ENCODE assay signal across 38 cellular contexts in genomic region chr3:74060201-74060600, GRCh38.
"Had no signal": no experiment of that assay in that cellular context is flagged by ENCODE, and none has a peak within 500 bp of the region (broad histone marks: within the 10 kb centered on the region; RNA-seq: fewer than 3 reads in every experiment).

No MANE protein-coding gene starts in this region.

- H3K27ac ChIP-seq: adrenal gland, ascending aorta, body of pancreas, brain microvascular endothelial cell, breast epithelium, cardiac muscle cell had no signal

- H3K9me3 Mint-ChIP-seq: activated naive CD4-positive, alpha-beta T cell treated with anti-CD3 and anti-CD28 coated beads, Interleukin-2, amount 50 U/mL, for 24 hours had no signal

- H3K4me1 Mint-ChIP-seq: activated naive CD4-positive, alpha-beta T cell treated with anti-CD3 and anti-CD28 coated beads, Interleukin-2, amount 10 ng/mL, durations not matched to agents 7 days and 5 days; activated naive CD4-positive, alpha-beta T cell treated with anti-CD3 and anti-CD28 coated beads, Interleukin-2, amount 50 U/mL, for 24 hours; activated naive CD8-positive, alpha-beta T cell treated with anti-CD3 and anti-CD28 coated beads for 36 hours; activated naive CD8-positive, alpha-beta T cell treated with anti-CD3 and anti-CD28 coated beads, Interleukin-2, amount 10 ng/mL, durations not matched to agents 7 days and 5 days; activated naive CD8-positive, alpha-beta T cell treated with anti-CD3 and anti-CD28 coated beads, Interleukin-2, amount 50 U/mL, for 24 hours; activated T-helper 17 cell treated with anti-CD3 and anti-CD28 coated beads, Interleukin-2, amount 50 U/mL, for 72 hours; brain; central memory CD8-positive, alpha-beta T cell had no signal

- ATAC-seq: activated naive CD4-positive, alpha-beta T cell treated with anti-CD3 and anti-CD28 coated beads, Interleukin-2, amount 50 U/mL, for 72 hours; activated naive CD8-positive, alpha-beta T cell treated with anti-CD3 and anti-CD28 coated beads, Interleukin-2, amount 50 U/mL, for 24 hours; activated T-cell treated with anti-CD3 and anti-CD28 coated beads, Interleukin-2, amount 50 U/mL, for 4 hours; activated T-cell treated with anti-CD3 and anti-CD28 coated beads, Interleukin-2, amount 50 U/mL, for 72 hours; activated T-helper 17 cell treated with anti-CD3 and anti-CD28 coated beads, Interleukin-2, amount 50 U/mL, for 72 hours; body of pancreas had no signal

- H3K27ac Mint-ChIP-seq: activated naive CD4-positive, alpha-beta T cell treated with anti-CD3 and anti-CD28 coated beads for 36 hours; activated naive CD4-positive, alpha-beta T cell treated with anti-CD3 and anti-CD28 coated beads, Interleukin-2, amount 10 ng/mL, durations not matched to agents 7 days and 5 days; activated naive CD4-positive, alpha-beta T cell treated with anti-CD3 and anti-CD28 coated beads, Interleukin-2, amount 50 U/mL, for 24 hours; activated naive CD4-positive, alpha-beta T cell treated with anti-CD3 and anti-CD28 coated beads, Interleukin-2, amount 50 U/mL, for 72 hours; activated naive CD8-positive, alpha-beta T cell; activated naive CD8-positive, alpha-beta T cell treated with anti-CD3 and anti-CD28 coated beads for 36 hours; activated naive CD8-positive, alpha-beta T cell treated with anti-CD3 and anti-CD28 coated beads, Interleukin-2, amount 10 ng/mL, durations not matched to agents 7 days and 5 days; activated naive CD8-positive, alpha-beta T cell treated with anti-CD3 and anti-CD28 coated beads, Interleukin-2, amount 50 U/mL, for 24 hours; activated T-cell treated with anti-CD3 and anti-CD28 coated beads, Interleukin-2, amount 50 U/mL, for 24 hours; activated T-cell treated with anti-CD3 and anti-CD28 coated beads, Interleukin-2, amount 50 U/mL, for 72 hours; activated T-helper 1 cell treated with anti-CD3 and anti-CD28 coated beads, Interleukin-12 subunit alpha, Interleukin-12 subunit beta, Interleukin-2, Interleukin-4 antibody, amounts not matched to agents 30 ng/mL and 10 ng/mL and 1 ng/mL, durations not matched to agents 14 hours and 24 hours and 36 hours; activated T-helper 17 cell treated with anti-CD3 and anti-CD28 coated beads, Interleukin-2, amount 50 U/mL, for 72 hours; activated T-helper 2 cell treated with anti-CD3 and anti-CD28 coated beads, Interferon-gamma antibody, Interleukin-2, Interleukin-4, amounts not matched to agents 10 μg/mL and 5 μg/mL and 100 μg/mL, durations not matched to agents 14 hours and 24 hours and 36 hours had no signal

- H3K4me3 ChIP-seq: adrenal gland, ascending aorta, body of pancreas, breast epithelium, cardiac muscle cell had no signal

- H3K27me3 Mint-ChIP-seq: activated naive CD4-positive, alpha-beta T cell treated with anti-CD3 and anti-CD28 coated beads, Interleukin-2, amount 10 ng/mL, durations not matched to agents 7 days and 5 days; activated naive CD4-positive, alpha-beta T cell treated with anti-CD3 and anti-CD28 coated beads, Interleukin-2, amount 50 U/mL, for 24 hours; activated naive CD8-positive, alpha-beta T cell; activated naive CD8-positive, alpha-beta T cell treated with anti-CD3 and anti-CD28 coated beads for 36 hours; activated naive CD8-positive, alpha-beta T cell treated with anti-CD3 and anti-CD28 coated beads, Interleukin-2, amount 10 ng/mL, durations not matched to agents 7 days and 5 days; activated naive CD8-positive, alpha-beta T cell treated with anti-CD3 and anti-CD28 coated beads, Interleukin-2, amount 50 U/mL, for 24 hours; activated T-cell treated with anti-CD3 and anti-CD28 coated beads, Interleukin-2, amount 50 U/mL, for 24 hours; activated T-helper 17 cell treated with anti-CD3 and anti-CD28 coated beads, Interleukin-2, amount 50 U/mL, for 72 hours; brain; central memory CD8-positive, alpha-beta T cell had no signal

- H3K4me3 Mint-ChIP-seq: activated naive CD4-positive, alpha-beta T cell treated with anti-CD3 and anti-CD28 coated beads for 36 hours; activated naive CD4-positive, alpha-beta T cell treated with anti-CD3 and anti-CD28 coated beads, Interleukin-2, amount 10 ng/mL, durations not matched to agents 7 days and 5 days; activated naive CD4-positive, alpha-beta T cell treated with anti-CD3 and anti-CD28 coated beads, Interleukin-2, amount 50 U/mL, for 24 hours; activated naive CD8-positive, alpha-beta T cell; activated naive CD8-positive, alpha-beta T cell treated with anti-CD3 and anti-CD28 coated beads for 36 hours; activated naive CD8-positive, alpha-beta T cell treated with anti-CD3 and anti-CD28 coated beads, Interleukin-2, amount 10 ng/mL, durations not matched to agents 7 days and 5 days; activated naive CD8-positive, alpha-beta T cell treated with anti-CD3 and anti-CD28 coated beads, Interleukin-2, amount 50 U/mL, for 24 hours; activated T-cell treated with anti-CD3 and anti-CD28 coated beads, Interleukin-2, amount 50 U/mL, for 24 hours; activated T-cell treated with anti-CD3 and anti-CD28 coated beads, Interleukin-2, amount 50 U/mL, for 4 hours; activated T-cell treated with anti-CD3 and anti-CD28 coated beads, Interleukin-2, amount 50 U/mL, for 72 hours; activated T-helper 1 cell treated with anti-CD3 and anti-CD28 coated beads, Interleukin-12 subunit alpha, Interleukin-12 subunit beta, Interleukin-2, Interleukin-4 antibody, amounts not matched to agents 30 ng/mL and 10 ng/mL and 1 ng/mL, durations not matched to agents 14 hours and 24 hours and 36 hours; activated T-helper 17 cell treated with anti-CD3 and anti-CD28 coated beads, Interleukin-2, amount 50 U/mL, for 72 hours; brain; central memory CD8-positive, alpha-beta T cell had no signal

- H3K36me3 Mint-ChIP-seq: activated naive CD4-positive, alpha-beta T cell treated with anti-CD3 and anti-CD28 coated beads, Interleukin-2, amount 10 ng/mL, durations not matched to agents 7 days and 5 days; activated naive CD4-positive, alpha-beta T cell treated with anti-CD3 and anti-CD28 coated beads, Interleukin-2, amount 50 U/mL, for 24 hours; activated naive CD4-positive, alpha-beta T cell treated with anti-CD3 and anti-CD28 coated beads, Interleukin-2, amount 50 U/mL, for 72 hours; activated naive CD8-positive, alpha-beta T cell; activated naive CD8-positive, alpha-beta T cell treated with anti-CD3 and anti-CD28 coated beads for 36 hours; activated naive CD8-positive, alpha-beta T cell treated with anti-CD3 and anti-CD28 coated beads, Interleukin-2, amount 10 ng/mL, durations not matched to agents 7 days and 5 days; brain had no signal

- DNase-seq: activated effector memory CD4-positive, alpha-beta T cell treated with anti-CD3 and anti-CD28 coated beads, Interleukin-2, amount 50 U/mL, for 16 hours; activated effector memory CD4-positive, alpha-beta T cell treated with Interleukin-2 at 50 U/mL for 16 hours; activated gamma-delta T cell; activated gamma-delta T cell treated with Interleukin-2 at 50 U/mL for 16 hours; activated naive CD4-positive, alpha-beta T cell; activated naive CD4-positive, alpha-beta T cell treated with anti-CD3 and anti-CD28 coated beads for 36 hours; activated naive CD4-positive, alpha-beta T cell treated with anti-CD3 and anti-CD28 coated beads, Interleukin-2, amount 10 ng/mL, durations not matched to agents 7 days and 5 days; activated naive CD4-positive, alpha-beta T cell treated with anti-CD3 and anti-CD28 coated beads, Interleukin-2, amount 50 U/mL, for 16 hours; activated naive CD4-positive, alpha-beta T cell treated with Interleukin-2 at 50 U/mL for 16 hours; activated naive CD8-positive, alpha-beta T cell treated with anti-CD3 and anti-CD28 coated beads for 36 hours; activated naive CD8-positive, alpha-beta T cell treated with anti-CD3 and anti-CD28 coated beads, Interleukin-2, amount 10 ng/mL, durations not matched to agents 7 days and 5 days; activated naive CD8-positive, alpha-beta T cell treated with anti-CD3 and anti-CD28 coated beads, Interleukin-2, amount 50 U/mL, for 24 hours; activated T-cell treated with anti-CD3 and anti-CD28 coated beads, Interleukin-2, amount 50 U/mL, for 1 hour; activated T-cell treated with anti-CD3 and anti-CD28 coated beads, Interleukin-2, amount 50 U/mL, for 24 hours; activated T-cell treated with anti-CD3 and anti-CD28 coated beads, Interleukin-2, amount 50 U/mL, for 4 hours; activated T-cell treated with anti-CD3 and anti-CD28 coated beads, Interleukin-2, amount 50 U/mL, for 48 hours; activated T-cell treated with anti-CD3 and anti-CD28 coated beads, Interleukin-2, amount 50 U/mL, for 72 hours; adrenal gland; amniotic stem cell; amygdala; anterior cingulate cortex; aorta; body of pancreas; brain microvascular endothelial cell; caudate nucleus; central memory CD4-positive, alpha-beta T cell; cerebellar nuclear complex had no signal

- H3K4me1 ChIP-seq: adrenal gland, ascending aorta, body of pancreas, breast epithelium had no signal

- H3K27me3 ChIP-seq: adrenal gland, ascending aorta, body of pancreas, brain microvascular endothelial cell, breast epithelium had no signal

- H3K36me3 ChIP-seq: adrenal gland, ascending aorta, brain microvascular endothelial cell, breast epithelium, cardiac muscle cell had no signal
